In genomic region chr3:184168363-184169120, GRCh38 we compare ENCODE assay signal across 14 cellular contexts. TPM values are rescaled to one million over a fixed set of nuclear protein-coding genes. Genes with fewer than 3 reads are reported as not detected.
DNase-seq lines count a peak whose midpoint lies in the region; ATAC-seq and TF ChIP-seq lines count a peak whose summit lies in the region.
"Had no signal": no experiment of that assay in that cellular context is flagged by ENCODE, and none has a peak within 500 bp of the region (broad histone marks: within the 10 kb centered on the region; RNA-seq: fewer than 3 reads in every experiment).

No MANE protein-coding gene starts in this region.

- H3K27me3 ChIP-seq in spleen (replicated peaks in 1 of 7) (no peaks in the 10 kb centered on the region), GM23338 (ENCODE audit: insufficient read depth) (no peaks in the 10 kb centered on the region)
- H3K27me3 ChIP-seq: thyroid gland had no signal

- peaks cover 3% of the 10 kb centered on the region for H3K4me1 Mint-ChIP-seq in activated T-cell treated with anti-CD3 and anti-CD28 coated beads, Interleukin-2, amount 50 U/mL, for 24 hours (ENCODE audit: low read depth)
- H3K4me1 Mint-ChIP-seq in activated T-cell treated with anti-CD3 and anti-CD28 coated beads, Interleukin-2, amount 50 U/mL, for 72 hours (ENCODE audit: low read depth): peaks cover 12% of the 10 kb centered on the region
- H3K4me1 Mint-ChIP-seq in immature natural killer cell: peaks cover 0 to 11% of the 10 kb centered on the region in 2 donors
- H3K4me1 Mint-ChIP-seq in GM23338: peaks cover 10% of the 10 kb centered on the region; the same call in 2 of the 3 replicates

- no peaks in the 10 kb centered on the region for H3K9me2 ChIP-seq in GM23338 (ENCODE audit: insufficient read depth)

- H3K4me3 ChIP-seq in spleen (no peak overlapping the region), GM23338 (no peak overlapping the region)
- H3K4me3 ChIP-seq: SK-N-MC, thyroid gland had no signal

- H3K79me2 ChIP-seq in GM23338 (replicated peaks; ENCODE audit: insufficient read depth): no peaks in the 10 kb centered on the region

- H3K4me1 ChIP-seq in spleen: peaks cover 0 to 8% (median 0%) of the 10 kb centered on the region in 6 donors
- no peaks in the 10 kb centered on the region for H3K4me1 ChIP-seq in GM23338 (ENCODE audit: insufficient read depth)
- H3K4me1 ChIP-seq: thyroid gland had no signal

- TF ChIP-seq CTCF in spleen (IDR thresholded peaks at IDR 0.05 in 8 of 11, conservative IDR thresholded peaks at IDR 0.05 in 3 of 11): no peak
- no peak for TF ChIP-seq CTCF in GM23338 (conservative IDR thresholded peaks at IDR 0.05; ENCODE audit: low read depth in 2 of 2)

- no peak for DNase-seq in activated T-cell treated with anti-CD3 and anti-CD28 coated beads, Interleukin-2, amount 50 U/mL, for 24 hours
- DNase-seq in activated T-cell treated with anti-CD3 and anti-CD28 coated beads, Interleukin-2, amount 50 U/mL, for 72 hours: no peak
- DNase-seq in astrocyte of the hippocampus (ENCODE audit: low read depth, low spot score) (peak; percentile 87), head of caudate nucleus (peak in 22 of 42 donors; percentile 16 to 73 (median 44)), spleen (peak; percentile 48), immature natural killer cell (no peak), SW480 (ENCODE audit: low spot score) (no peak), GM23338 (ENCODE audit: low spot score) (no peak)
- DNase-seq: activated B cell treated with CpG ODN at 0.5 μM for 24 hours, NCI-H2081, NCI-H774, thyroid gland had no signal

- no peak overlapping the region for H3K4me2 ChIP-seq in GM23338

- WGBS in spleen, 5 donors: 82 to 94% (median 87%) methylated on average over 8 to 9 of the region's 9 CpGs

- H3K27ac Mint-ChIP-seq in activated T-cell treated with anti-CD3 and anti-CD28 coated beads, Interleukin-2, amount 50 U/mL, for 24 hours: peak overlapping the region; percentile 2
- H3K27ac Mint-ChIP-seq in activated T-cell treated with anti-CD3 and anti-CD28 coated beads, Interleukin-2, amount 50 U/mL, for 72 hours: no peak overlapping the region
- H3K27ac Mint-ChIP-seq in immature natural killer cell: no peak overlapping the region
- H3K27ac Mint-ChIP-seq in GM23338: no peak overlapping the region
- H3K27ac Mint-ChIP-seq: activated B cell treated with CpG ODN at 0.5 μM for 24 hours had no signal

- peaks cover 7% of the 10 kb centered on the region for H4K20me1 ChIP-seq in GM23338 (replicated peaks; ENCODE audit: insufficient read depth)

- H3K36me3 ChIP-seq in spleen (peaks cover 0 to 94% (median 85%) of the 10 kb centered on the region in 6 donors), GM23338 (ENCODE audit: insufficient read depth) (0 out of 2 replicates have a peak, but pooled peaks cover 8% of the 10 kb centered on the region)

- no peaks in the 10 kb centered on the region for H3K9me3 ChIP-seq in spleen
- H3K9me3 ChIP-seq: thyroid gland had no signal

- no peaks in the 10 kb centered on the region for H3K9me3 Mint-ChIP-seq in activated T-cell treated with anti-CD3 and anti-CD28 coated beads, Interleukin-2, amount 50 U/mL, for 24 hours
- no peaks in the 10 kb centered on the region for H3K9me3 Mint-ChIP-seq in activated T-cell treated with anti-CD3 and anti-CD28 coated beads, Interleukin-2, amount 50 U/mL, for 72 hours
- H3K9me3 Mint-ChIP-seq in immature natural killer cell: no peaks in the 10 kb centered on the region
- H3K9me3 Mint-ChIP-seq in GM23338: no peaks in the 10 kb centered on the region
- H3K9me3 Mint-ChIP-seq: activated B cell treated with CpG ODN at 0.5 μM for 24 hours had no signal

- ATAC-seq in activated T-cell treated with anti-CD3 and anti-CD28 coated beads, Interleukin-2, amount 50 U/mL, for 72 hours (replicated peaks in 1 of 2): no peak
- ATAC-seq in GM23338: no peak

- no peak overlapping the region for H3K4me3 Mint-ChIP-seq in activated T-cell treated with anti-CD3 and anti-CD28 coated beads, Interleukin-2, amount 50 U/mL, for 24 hours
- H3K4me3 Mint-ChIP-seq in activated T-cell treated with anti-CD3 and anti-CD28 coated beads, Interleukin-2, amount 50 U/mL, for 72 hours: no peak overlapping the region
- H3K4me3 Mint-ChIP-seq in immature natural killer cell (no peak overlapping the region), GM23338 (no peak overlapping the region)
- H3K4me3 Mint-ChIP-seq: activated B cell treated with CpG ODN at 0.5 μM for 24 hours had no signal

- no peak overlapping the region for H3K27ac ChIP-seq in spleen
- H3K27ac ChIP-seq in GM23338 (ENCODE audit: low read depth): no peak overlapping the region; the same call in 1 of the 2 replicates
- H3K27ac ChIP-seq: 22Rv1, SK-N-MC, thyroid gland had no signal

- H3K27me3 Mint-ChIP-seq in activated T-cell treated with anti-CD3 and anti-CD28 coated beads, Interleukin-2, amount 50 U/mL, for 24 hours: no peaks in the 10 kb centered on the region
- H3K27me3 Mint-ChIP-seq in activated T-cell treated with anti-CD3 and anti-CD28 coated beads, Interleukin-2, amount 50 U/mL, for 72 hours (ENCODE audit: low read depth): no peaks in the 10 kb centered on the region
- H3K27me3 Mint-ChIP-seq in immature natural killer cell (ENCODE audit: low read depth in 3 of 3): no peaks in the 10 kb centered on the region
- peaks cover 10% of the 10 kb centered on the region for H3K27me3 Mint-ChIP-seq in GM23338 (ENCODE audit: insufficient read depth, low read depth, poor library complexity)
- H3K27me3 Mint-ChIP-seq: activated B cell treated with CpG ODN at 0.5 μM for 24 hours had no signal

- intact Hi-C loops in head of caudate nucleus (cut with DNase I): no loop called here
- intact Hi-C loops in spleen (cut with DNase I; ENCODE audit: low total_unique reads): no loop called here

- peaks cover 88% of the 10 kb centered on the region for H3K36me3 Mint-ChIP-seq in activated T-cell treated with anti-CD3 and anti-CD28 coated beads, Interleukin-2, amount 50 U/mL, for 24 hours (ENCODE audit: low read depth)
- peaks cover 0 to 11% of the 10 kb centered on the region in 2 donors for H3K36me3 Mint-ChIP-seq in activated T-cell treated with anti-CD3 and anti-CD28 coated beads, Interleukin-2, amount 50 U/mL, for 72 hours (ENCODE audit: insufficient read depth in 2 of 2)
- H3K36me3 Mint-ChIP-seq in immature natural killer cell: peaks cover 0 to 19% (median 12%) of the 10 kb centered on the region in 3 donors
- H3K36me3 Mint-ChIP-seq in GM23338 (ENCODE audit: low read depth): peaks cover 64% of the 10 kb centered on the region

- H2AFZ ChIP-seq in GM23338: no peak overlapping the region

- H3F3A ChIP-seq in GM23338 (replicated peaks; ENCODE audit: low read depth): no peaks in the 10 kb centered on the region

- no peak for TF ChIP-seq POLR2A in spleen (IDR thresholded peaks at IDR 0.05)

TF ChIP-seq in GM23338, 12 proteins besides CTCF, POLR2A, EP300 and RAD21 (continues in another document):
- TF ChIP-seq EZH2phosphoT487 (IDR thresholded peaks at IDR 0.05; ENCODE audit: unreplicated experiment) (no peak), POLR2AphosphoS5 (IDR thresholded peaks at IDR 0.05; ENCODE audit: low read depth) (no peak), NANOG (IDR thresholded peaks at IDR 0.05; ENCODE audit: borderline replicate concordance) (no peak), ZNF331 (CRISPR knock-in tag; IDR thresholded peaks at IDR 0.05; ENCODE audit: low read depth) (no peak)

RNA-seq across cellular contexts. Expression of gene AP2M1, which starts 6.1 kb away (rescaled TPM):
- total RNA-seq in activated T-cell treated with anti-CD3 and anti-CD28 coated beads, Interleukin-2, amount 50 U/mL, for 72 hours: 100 to 1,000 TPM; 178 to 194 TPM
- total RNA-seq in spleen: 100 to 1,000 TPM; 192 to 254 (median 204) TPM
- 100 to 1,000 TPM in 2 of 3 donors, 10 to 100 TPM in 1; 98.7 to 155 (median 137) TPM for polyA plus RNA-seq in spleen
- polyA plus RNA-seq in immature natural killer cell: 100 to 1,000 TPM; 270 to 364 (median 329) TPM
- 269 and 305 TPM in 2 replicates for total RNA-seq in GM23338 (2014; rRNA removed; shearing (Covaris generic))
- polyA plus RNA-seq in GM23338 (2016; fragmentation: Nextera tagmentation; extraction: Ambion mirVana): 190 and 215 TPM in 2 replicates

RNA-seq across cellular contexts. Expression of gene DVL3, which starts 13.4 kb away (rescaled TPM):
- total RNA-seq in activated T-cell treated with anti-CD3 and anti-CD28 coated beads, Interleukin-2, amount 50 U/mL, for 72 hours: 10 to 100 TPM; 42.6 to 45.9 TPM
- total RNA-seq in spleen: 10 to 100 TPM; 40.3 to 67.3 (median 54.2) TPM
- 10 to 100 TPM; 12.3 to 28.2 (median 15.8) TPM for polyA plus RNA-seq in spleen
- polyA plus RNA-seq in immature natural killer cell: 10 to 100 TPM; 12.7 to 13.4 (median 13.2) TPM
- total RNA-seq in GM23338 (2014; rRNA removed; shearing (Covaris generic)): 50.2 and 55.5 TPM in 2 replicates
- 25.6 and 33.5 TPM in 2 replicates for polyA plus RNA-seq in GM23338 (2016; fragmentation: Nextera tagmentation; extraction: Ambion mirVana)

RNA-seq across cellular contexts. Expression of gene ABCF3, which starts 17.5 kb away (rescaled TPM):
- total RNA-seq in activated T-cell treated with anti-CD3 and anti-CD28 coated beads, Interleukin-2, amount 50 U/mL, for 72 hours: 10 to 100 TPM; 70.8 to 71.6 TPM
- 10 to 100 TPM; 46.4 to 90.7 (median 69.8) TPM for total RNA-seq in spleen
- polyA plus RNA-seq in spleen (10 to 100 TPM; 35.3 to 67.3 (median 61.2) TPM), immature natural killer cell (10 to 100 TPM; 19.1 to 47.1 (median 28.9) TPM), GM23338 (2016; fragmentation: Nextera tagmentation; extraction: Ambion mirVana) (32.7 and 33.4 TPM in 2 replicates)
- 48.9 and 60.4 TPM in 2 replicates for total RNA-seq in GM23338 (2014; rRNA removed; shearing (Covaris generic))

RNA-seq across cellular contexts. Expression of gene EIF2B5, which starts 33.4 kb away (rescaled TPM):
- total RNA-seq in activated T-cell treated with anti-CD3 and anti-CD28 coated beads, Interleukin-2, amount 50 U/mL, for 72 hours: 10 to 100 TPM; 47.0 to 55.4 TPM
- total RNA-seq in spleen: 10 to 100 TPM; 40.4 to 50.7 (median 46.3) TPM
- polyA plus RNA-seq in spleen (10 to 100 TPM; 40.4 to 55.7 (median 52.8) TPM), immature natural killer cell (10 to 100 TPM; 34.6 to 51.5 (median 50.2) TPM), GM23338 (2016; fragmentation: Nextera tagmentation; extraction: Ambion mirVana) (26.4 and 27.8 TPM in 2 replicates)
- 36.6 and 43.3 TPM in 2 replicates for total RNA-seq in GM23338 (2014; rRNA removed; shearing (Covaris generic))

Comparison
In these comparisons a context has a peak if more than half of its experiments do, and no peak if none do; other contexts are left out.
1. DNase-seq: peak in astrocyte of the hippocampus (single experiment), head of caudate nucleus (22 of 42) and spleen (single experiment); none in activated T-cell treated with anti-CD3 and anti-CD28 coated beads, Interleukin-2, amount 50 U/mL, for 24 hours (single experiment), activated T-cell treated with anti-CD3 and anti-CD28 coated beads, Interleukin-2, amount 50 U/mL, for 72 hours (0 of 2), immature natural killer cell (0 of 3), SW480 (single experiment) and GM23338 (single experiment).